Comparison of ENCODE assay signal across 22 cellular contexts in genomic region chr3:65975031-65975430, GRCh38.
A peak's percentile ranks its signal among the peaks of the same experiment; 100 is the strongest.
DNase-seq lines count a peak whose midpoint lies in the region; ATAC-seq and TF ChIP-seq lines count a peak whose summit lies in the region.
"Had no signal": no experiment of that assay in that cellular context is flagged by ENCODE, and none has a peak within 500 bp of the region (broad histone marks: within the 10 kb centered on the region; RNA-seq: fewer than 3 reads in every experiment).

No MANE protein-coding gene starts in this region.

- H4K20me1 ChIP-seq in smooth muscle cell (ENCODE audit: low read depth) = peaks cover 17% of the 10 kb centered on the region
- H4K20me1 ChIP-seq: BLaER1 had no signal

- H3K36me3 Mint-ChIP-seq in chondrocyte (ENCODE audit: low read depth) = peaks cover 3% of the 10 kb centered on the region
- H3K36me3 Mint-ChIP-seq: CD4-positive, CD25-positive, alpha-beta regulatory T cell; CD8-positive, alpha-beta T cell had no signal

- no peaks in the 10 kb centered on the region for H3K9me3 Mint-ChIP-seq in chondrocyte (ENCODE audit: low read depth)

- H3K4me3 ChIP-seq in thoracic aorta (no peak overlapping the region), smooth muscle cell (no peak overlapping the region)
- H3K4me3 ChIP-seq: A549, BLaER1, GM23248 had no signal

- TF ChIP-seq CTCF in chondrocyte (IDR thresholded peaks at IDR 0.05) (no peak), thoracic aorta (IDR thresholded peaks at IDR 0.05) (no peak), smooth muscle cell (IDR thresholded peaks at IDR 0.05; ENCODE audit: borderline replicate concordance, insufficient read depth, poor library complexity, severe bottlenecking) (no peak)

- H3K27me3 ChIP-seq in thoracic aorta (replicated peaks; ENCODE audit: insufficient read depth) (no peaks in the 10 kb centered on the region), smooth muscle cell (ENCODE audit: low read depth) (no peaks in the 10 kb centered on the region)
- H3K27me3 ChIP-seq: BLaER1 had no signal

- peak; percentile 34 for DNase-seq in EH (ENCODE audit: low read depth)
- DNase-seq in chondrocyte (ENCODE audit: low spot score) = no peak
- peak; percentile 84 for DNase-seq in fibroblast of peridontal ligament (ENCODE audit: extremely low read depth)
- no peak for DNase-seq in thoracic aorta (ENCODE audit: low spot score)
- no peak for DNase-seq in smooth muscle cell (lab: John Stamatoyannopoulos, UW; ENCODE audit: unreplicated experiment)
- DNase-seq in DMS 273 (lab: John Stamatoyannopoulos, UW; ENCODE audit: unreplicated experiment) = no peak
- DNase-seq: 8988T; ACHN; Caco-2; CD4-positive, CD25-positive, alpha-beta regulatory T cell; CD8-positive, alpha-beta T cell; DMS53; DMS79 treated with DMSO at 0.1 percent for 48 hours; GM23248; H7; HCEC 1CT had no signal

- H3K4me2 ChIP-seq in smooth muscle cell = no peak overlapping the region
- H3K4me2 ChIP-seq: A549, BLaER1 had no signal

- H3K9ac ChIP-seq in smooth muscle cell (ENCODE audit: low read depth) = no peak overlapping the region
- H3K9ac ChIP-seq: BLaER1, GM23248 had no signal

- H3K9me3 ChIP-seq in thoracic aorta = no peaks in the 10 kb centered on the region
- H3K9me3 ChIP-seq in smooth muscle cell (replicated peaks; ENCODE audit: low read depth) = no peaks in the 10 kb centered on the region
- H3K9me3 ChIP-seq: A549, BLaER1, Caco-2 had no signal

- peaks cover 3% of the 10 kb centered on the region for H3F3A ChIP-seq in smooth muscle cell (ENCODE audit: low read depth)

- no peak overlapping the region for H2AFZ ChIP-seq in smooth muscle cell (ENCODE audit: low read depth)
- H2AFZ ChIP-seq: GM23248 had no signal

- H3K36me3 ChIP-seq in thoracic aorta (no peaks in the 10 kb centered on the region), smooth muscle cell (ENCODE audit: low read depth) (no peaks in the 10 kb centered on the region)

- 91% methylated on average over 3 of the region's 3 CpGs for WGBS in smooth muscle cell (ENCODE audit: low lambda C conversion rate)

- H3K4me3 Mint-ChIP-seq in chondrocyte (ENCODE audit: unreplicated experiment) = no peak overlapping the region
- H3K4me3 Mint-ChIP-seq: B cell; CD4-positive, CD25-positive, alpha-beta regulatory T cell; CD8-positive, alpha-beta T cell had no signal

- ATAC-seq in thoracic aorta (ENCODE audit: insufficient number of reproducible peaks, low FRiP score, low read depth) (no peak), GM21367 (IDR thresholded peaks at IDR 0.05; ENCODE audit: unreplicated experiment) (no peak), HG02870 (IDR thresholded peaks at IDR 0.05; ENCODE audit: unreplicated experiment) (no peak)
- ATAC-seq: A549; CD8-positive, alpha-beta T cell had no signal

- peaks cover 40% of the 10 kb centered on the region for H3K4me1 Mint-ChIP-seq in chondrocyte (ENCODE audit: low read depth)
- H3K4me1 Mint-ChIP-seq: B cell; CD4-positive, CD25-positive, alpha-beta regulatory T cell had no signal

- H3K79me2 ChIP-seq in smooth muscle cell (ENCODE audit: low read depth) = peaks cover 10% of the 10 kb centered on the region

- no peaks in the 10 kb centered on the region for H3K27me3 Mint-ChIP-seq in chondrocyte (ENCODE audit: low read depth)
- H3K27me3 Mint-ChIP-seq: B cell; CD4-positive, CD25-positive, alpha-beta regulatory T cell had no signal

- peak overlapping the region; percentile 72 for H3K27ac Mint-ChIP-seq in chondrocyte (ENCODE audit: unreplicated experiment)
- H3K27ac Mint-ChIP-seq: B cell; CD4-positive, CD25-positive, alpha-beta regulatory T cell; CD8-positive, alpha-beta T cell had no signal

- H3K27ac ChIP-seq in thoracic aorta (peak overlapping the region; percentile 54 to 58), smooth muscle cell (ENCODE audit: low read depth) (no peak overlapping the region)
- H3K27ac ChIP-seq: A549, BLaER1, C4-2B, GM23248 had no signal

- peaks cover 24 to 49% of the 10 kb centered on the region in 2 donors for H3K4me1 ChIP-seq in thoracic aorta (ENCODE audit: control insufficient read depth in 1 of 2, low read depth in 2 of 2)
- peaks cover 9% of the 10 kb centered on the region for H3K4me1 ChIP-seq in smooth muscle cell (ENCODE audit: low read depth)

Comparison
In these comparisons a context has a peak if more than half of its experiments do, and no peak if none do; other contexts are left out.
1. DNase-seq: peak in EH (single experiment) and fibroblast of peridontal ligament (single experiment); none in chondrocyte (single experiment), thoracic aorta (single experiment), smooth muscle cell (single experiment) and DMS 273 (single experiment).